21 cellular contexts compared by ENCODE assay signal in the genomic region with DNA sequence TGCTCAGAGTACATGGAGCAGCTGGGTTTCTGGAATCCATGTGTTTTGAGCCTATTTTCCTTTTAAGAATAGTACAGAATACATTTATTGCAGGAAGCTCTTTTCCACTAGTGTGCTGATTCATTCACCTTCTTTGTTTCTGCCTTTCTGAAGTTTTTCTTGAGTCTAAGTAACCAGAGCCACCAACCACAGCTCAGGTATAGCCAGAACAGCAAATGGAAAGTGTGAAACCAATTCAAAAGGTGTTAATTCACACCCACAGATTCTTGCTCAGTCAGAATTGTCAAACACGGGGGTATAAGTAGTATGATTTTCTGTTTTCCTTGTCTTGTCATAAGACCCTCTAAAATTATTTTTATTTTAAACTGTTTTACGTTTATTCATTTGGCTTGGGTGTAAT.
A peak's percentile ranks its signal among the peaks of the same experiment; 100 is the strongest.
DNase-seq lines count a peak whose midpoint lies in the region; ATAC-seq and TF ChIP-seq lines count a peak whose summit lies in the region.
"Had no signal": no experiment of that assay in that cellular context is flagged by ENCODE, and none has a peak within 500 bp of the region (broad histone marks: within the 10 kb centered on the region; RNA-seq: fewer than 3 reads in every experiment).

No MANE protein-coding gene starts in this region.

- no peaks in the 10 kb centered on the region for H3K36me3 ChIP-seq in MM.1S (replicated peaks; ENCODE audit: insufficient read depth, low read length)
- H3K36me3 ChIP-seq: BE2C, MG63 had no signal

- no peaks in the 10 kb centered on the region for H3K9me2 ChIP-seq in MM.1S (replicated peaks; ENCODE audit: insufficient read depth, low read length)

- H3K4me1 ChIP-seq in MM.1S (ENCODE audit: low read length): no peaks in the 10 kb centered on the region
- no peaks in the 10 kb centered on the region for H3K4me1 ChIP-seq in foreskin keratinocyte
- H3K4me1 ChIP-seq: BE2C had no signal

- no peak for TF ChIP-seq CTCF in MM.1S (IDR thresholded peaks at IDR 0.05; ENCODE audit: low read length)
- TF ChIP-seq CTCF in foreskin keratinocyte (conservative IDR thresholded peaks at IDR 0.05): no peak

- no peak overlapping the region for H3K4me3 ChIP-seq in MM.1S (ENCODE audit: low read length)
- H3K4me3 ChIP-seq: MG63 had no signal

- H3K27me3 Mint-ChIP-seq in activated CD4-positive, alpha-beta T cell treated with anti-CD3 and anti-CD28 coated beads, Interleukin-2, amount 10 ng/mL, durations not matched to agents 24 days and 14 days: peaks cover 5% of the 10 kb centered on the region
- H3K27me3 Mint-ChIP-seq in stimulated activated memory B cell treated with anti-CD40 and anti-IgM and Interleukin-4, amounts not matched to agents 10 μg/mL and 1 μg/mL and 100 μg/mL, for 72 hours: peaks cover 8% of the 10 kb centered on the region

- H3K9ac ChIP-seq in MM.1S (ENCODE audit: low read length): no peak overlapping the region

- H3K27ac ChIP-seq in MM.1S (ENCODE audit: low read length) (no peak overlapping the region), foreskin keratinocyte (peak overlapping the region; percentile 16)

- 0 out of 2 replicates have a peak overlapping the region, but pooled peaks have one; percentile 21 for H2AFZ ChIP-seq in MM.1S (ENCODE audit: low read length)

- no peaks in the 10 kb centered on the region for H3F3A ChIP-seq in MM.1S (ENCODE audit: insufficient read depth, low read length)

- no peaks in the 10 kb centered on the region for H4K20me1 ChIP-seq in MM.1S (ENCODE audit: insufficient read depth, low read length)

- H3K79me2 ChIP-seq in MM.1S (ENCODE audit: low read length): no peaks in the 10 kb centered on the region

- H3K4me2 ChIP-seq in MM.1S (ENCODE audit: low read depth, low read length): no peak overlapping the region

- H3K27me3 ChIP-seq in MM.1S (replicated peaks; ENCODE audit: insufficient read depth, low read length) (no peaks in the 10 kb centered on the region), foreskin keratinocyte (no peaks in the 10 kb centered on the region)
- H3K27me3 ChIP-seq: BE2C, MG63 had no signal

- H3K4me3 Mint-ChIP-seq in activated CD4-positive, alpha-beta T cell treated with anti-CD3 and anti-CD28 coated beads, Interleukin-2, amount 10 ng/mL, durations not matched to agents 24 days and 14 days: no peak overlapping the region
- no peak overlapping the region for H3K4me3 Mint-ChIP-seq in stimulated activated memory B cell treated with anti-CD40 and anti-IgM and Interleukin-4, amounts not matched to agents 10 μg/mL and 1 μg/mL and 100 μg/mL, for 72 hours
- H3K4me3 Mint-ChIP-seq: IgD-negative memory B cell; T-helper 1 cell treated with Interleukin-12 subunit alpha and Interleukin-12 subunit beta and Interleukin-4 antibody, amounts not matched to agents 30 μg/mL and 1 μg/mL, for 36 hours had no signal

- H3K9me3 Mint-ChIP-seq in activated CD4-positive, alpha-beta T cell treated with anti-CD3 and anti-CD28 coated beads, Interleukin-2, amount 10 ng/mL, durations not matched to agents 24 days and 14 days: no peaks in the 10 kb centered on the region
- H3K9me3 Mint-ChIP-seq in stimulated activated memory B cell treated with anti-CD40 and anti-IgM and Interleukin-4, amounts not matched to agents 10 μg/mL and 1 μg/mL and 100 μg/mL, for 72 hours: no peaks in the 10 kb centered on the region
- H3K9me3 Mint-ChIP-seq: IgD-negative memory B cell; T-helper 1 cell treated with Interleukin-12 subunit alpha and Interleukin-12 subunit beta and Interleukin-4 antibody, amounts not matched to agents 30 μg/mL and 1 μg/mL, for 36 hours had no signal

- intact Hi-C loops in activated CD4-positive, alpha-beta T cell treated with anti-CD3 and anti-CD28 coated beads, Interleukin-2, amount 10 ng/mL, durations not matched to agents 24 days and 14 days (cut with micrococcal nuclease): no loop called here

- DNase-seq in activated CD4-positive, alpha-beta T cell treated with anti-CD3 and anti-CD28 coated beads, Interleukin-2, amount 10 ng/mL, durations not matched to agents 24 days and 14 days: peak; percentile 29
- DNase-seq in activated CD4-positive, alpha-beta T cell treated with anti-CD3 and anti-CD28 coated beads, Interleukin-2, amount 50 U/mL, for 1 hour: no peak
- DNase-seq in MM.1S: no peak
- DNase-seq in foreskin keratinocyte: no peak
- no peak for DNase-seq in AML-193 (lab: John Stamatoyannopoulos, UW)
- DNase-seq: BE2C, DMS79, MG63, NCI-H1048, NCI-H1436 treated with DMSO at 0.1 percent for 48 hours, NCI-H1930, NCI-H2227 treated with DMSO at 0.1 percent for 48 hours, NCI-H510A, NCI-H748 treated with DMSO at 0.1 percent for 48 hours, SHP77 had no signal

- H3K4me1 Mint-ChIP-seq in activated CD4-positive, alpha-beta T cell treated with anti-CD3 and anti-CD28 coated beads, Interleukin-2, amount 10 ng/mL, durations not matched to agents 24 days and 14 days: no peaks in the 10 kb centered on the region
- H3K4me1 Mint-ChIP-seq in stimulated activated memory B cell treated with anti-CD40 and anti-IgM and Interleukin-4, amounts not matched to agents 10 μg/mL and 1 μg/mL and 100 μg/mL, for 72 hours: no peaks in the 10 kb centered on the region
- H3K4me1 Mint-ChIP-seq: IgD-negative memory B cell had no signal

- H3K27ac Mint-ChIP-seq in activated CD4-positive, alpha-beta T cell treated with anti-CD3 and anti-CD28 coated beads, Interleukin-2, amount 10 ng/mL, durations not matched to agents 24 days and 14 days: no peak overlapping the region
- no peak overlapping the region for H3K27ac Mint-ChIP-seq in stimulated activated memory B cell treated with anti-CD40 and anti-IgM and Interleukin-4, amounts not matched to agents 10 μg/mL and 1 μg/mL and 100 μg/mL, for 72 hours
- H3K27ac Mint-ChIP-seq: IgD-negative memory B cell; T-helper 1 cell treated with Interleukin-12 subunit alpha and Interleukin-12 subunit beta and Interleukin-4 antibody, amounts not matched to agents 30 μg/mL and 1 μg/mL, for 36 hours had no signal

- H3K36me3 Mint-ChIP-seq in activated CD4-positive, alpha-beta T cell treated with anti-CD3 and anti-CD28 coated beads, Interleukin-2, amount 10 ng/mL, durations not matched to agents 24 days and 14 days (ENCODE audit: low read depth): no peaks in the 10 kb centered on the region
- H3K36me3 Mint-ChIP-seq in stimulated activated memory B cell treated with anti-CD40 and anti-IgM and Interleukin-4, amounts not matched to agents 10 μg/mL and 1 μg/mL and 100 μg/mL, for 72 hours: no peaks in the 10 kb centered on the region
- H3K36me3 Mint-ChIP-seq: IgD-negative memory B cell had no signal

- ATAC-seq in foreskin keratinocyte (peak; percentile 9), HG02610 (IDR thresholded peaks at IDR 0.05; ENCODE audit: unreplicated experiment) (no peak), HG03095 (IDR thresholded peaks at IDR 0.05; ENCODE audit: unreplicated experiment) (no peak)
- no peak for ATAC-seq in stimulated activated memory B cell treated with anti-CD40 and anti-IgM and Interleukin-4, amounts not matched to agents 10 μg/mL and 1 μg/mL and 100 μg/mL, for 72 hours
- ATAC-seq: HCT116 had no signal

- no peaks in the 10 kb centered on the region for H3K9me3 ChIP-seq in MM.1S (replicated peaks; ENCODE audit: insufficient read depth, low read length)
- H3K9me3 ChIP-seq: BE2C, MG63 had no signal
